In the genomic region with DNA sequence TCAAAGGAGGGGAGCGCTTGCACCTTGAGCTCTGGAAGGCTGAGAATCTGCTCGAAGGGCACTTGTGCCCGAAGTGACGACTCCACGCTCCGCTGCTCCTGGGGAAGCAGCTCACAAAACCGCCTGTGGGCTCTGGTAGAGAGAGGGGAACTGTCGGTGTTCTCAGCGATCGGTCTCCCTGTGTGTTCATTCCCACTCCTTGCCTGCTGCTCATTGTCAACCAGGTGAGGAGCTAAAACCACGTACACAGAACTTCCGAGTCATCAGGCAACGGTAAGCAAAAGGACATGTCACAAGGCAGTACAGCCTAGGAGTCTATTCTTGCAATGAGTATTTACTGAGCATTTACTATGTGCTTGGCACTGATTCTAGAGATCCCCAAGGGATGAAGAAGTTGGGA, we compare ENCODE assay signal across 8 cellular contexts. TPM values are rescaled to one million over a fixed set of nuclear protein-coding genes. Genes with fewer than 3 reads are reported as not detected.
DNase-seq lines count a peak whose midpoint lies in the region; ATAC-seq, FAIRE-seq and TF ChIP-seq lines count a peak whose summit lies in the region.
"Had no signal": no experiment of that assay in that cellular context is flagged by ENCODE, and none has a peak within 500 bp of the region (broad histone marks: within the 10 kb centered on the region; RNA-seq: fewer than 3 reads in every experiment).

No MANE protein-coding gene starts in this region.

- H3K27me3 ChIP-seq in H7 (ENCODE audit: control insufficient read depth, insufficient read depth, low read length), result no peaks in the 10 kb centered on the region
- no peaks in the 10 kb centered on the region for H3K27me3 ChIP-seq in SK-N-SH (ENCODE audit: insufficient read depth)
- H3K27me3 ChIP-seq in small intestine (ENCODE audit: control insufficient read depth in 2 of 2, insufficient read depth in 2 of 2, low read length in 2 of 2), result no peaks in the 10 kb centered on the region

- H3F3A ChIP-seq in SK-N-SH (replicated peaks; ENCODE audit: insufficient read depth), result no peaks in the 10 kb centered on the region

- ATAC-seq in HG03196 (IDR thresholded peaks at IDR 0.05; ENCODE audit: unreplicated experiment), result no peak

- H3K36me3 ChIP-seq in H7 (replicated peaks; ENCODE audit: control insufficient read depth, insufficient read depth, low read length) (peaks cover 13% of the 10 kb centered on the region), SK-N-SH (replicated peaks in 1 of 2; ENCODE audit: control insufficient read depth in 1 of 2, insufficient read depth in 2 of 2, low read length in 1 of 2) (peaks cover 6 to 41% of the 10 kb centered on the region in 2 experiments), small intestine (ENCODE audit: control insufficient read depth in 2 of 2, insufficient read depth in 2 of 2, low read length in 2 of 2) (peaks cover 14 to 24% of the 10 kb centered on the region in 2 donors)

- POLR2A ChIA-PET in SK-N-SH (lab: Yijun Ruan, JAX), result interaction anchor here (1.3 to 2.5 kb wide), 3 partner anchors 58 to 130 kb away, joined by 3 to 10 read pairs (median 6); partner anchors contain the start of gene IDH2

- H3K4me3 ChIP-seq in H7 (ENCODE audit: insufficient read depth, low read depth, low read length) (no peak overlapping the region), SK-N-SH (ENCODE audit: low read depth in 2 of 2, low read length in 1 of 2) (0 out of 4 replicates have a peak overlapping the region, but pooled peaks of 1 of the 2 experiments have one; percentile 74), epithelial cell of proximal tubule (ENCODE audit: low read depth, low read length) (peak overlapping the region; percentile 94), small intestine (ENCODE audit: low read depth in 1 of 2, low read length in 2 of 2) (peak overlapping the region in 1 of 2 donors; percentile 82)

- H3K79me2 ChIP-seq in SK-N-SH (ENCODE audit: insufficient read depth), result peaks cover 26% of the 10 kb centered on the region

- no peak overlapping the region for H2AFZ ChIP-seq in SK-N-SH (ENCODE audit: low read depth)

- no peak overlapping the region for H3K27ac ChIP-seq in SK-N-SH (ENCODE audit: low read depth in 2 of 2, low read length in 1 of 2)
- H3K27ac ChIP-seq in small intestine (ENCODE audit: low read depth in 1 of 2, low read length in 1 of 2), result peak overlapping the region; percentile 94 to 95

- H3K4me1 ChIP-seq in SK-N-SH (ENCODE audit: control insufficient read depth in 1 of 2, insufficient read depth in 2 of 2, low read depth in 1 of 2, low read length in 1 of 2) (peaks cover 5 to 9% of the 10 kb centered on the region in 2 experiments; a peak in 2 of 4 replicates), small intestine (ENCODE audit: control insufficient read depth in 2 of 2, insufficient read depth in 1 of 2, low read depth in 1 of 2, low read length in 1 of 2) (peaks cover 2 to 4% of the 10 kb centered on the region in 2 donors)

- H3K9ac ChIP-seq in SK-N-SH, result 0 out of 2 replicates have a peak overlapping the region, but pooled peaks have one; percentile 89

- peak overlapping the region; percentile 77 for H3K4me2 ChIP-seq in SK-N-SH

- no peak for TF ChIP-seq EP300 in SK-N-SH (IDR thresholded peaks at IDR 0.05; ENCODE audit: borderline replicate concordance in 1 of 2, low read depth in 1 of 2, low read length in 1 of 2)

- H3K9me2 ChIP-seq in SK-N-SH, result no peaks in the 10 kb centered on the region

- H4K20me1 ChIP-seq in SK-N-SH (ENCODE audit: insufficient read depth), result no peaks in the 10 kb centered on the region

- CTCF ChIA-PET in SK-N-SH (lab: Yijun Ruan, JAX), result interaction anchor here (0.9 to 5.4 kb wide), 10 partner anchors 11 to 236 kb away, joined by 3 to 35 read pairs (median 9); partner anchors contain the start of gene TTLL13

- TF ChIP-seq CTCF in SK-N-SH (IDR thresholded peaks at IDR 0.05) (no peak), epithelial cell of proximal tubule (conservative IDR thresholded peaks at IDR 0.05; ENCODE audit: low read depth, low read length) (no peak)

- no peak for TF ChIP-seq RAD21 in SK-N-SH (IDR thresholded peaks at IDR 0.05; ENCODE audit: low read length)

- no peak for FAIRE-seq in small intestine (lab: Jason Lieb, UNC)

- H3K9me3 ChIP-seq in SK-N-SH (no peaks in the 10 kb centered on the region), small intestine (ENCODE audit: control insufficient read depth, low read depth) (no peaks in the 10 kb centered on the region)

- DNase-seq in H7 (peak; percentile 25), SK-N-SH (no peak), epithelial cell of proximal tubule (ENCODE audit: low read depth) (no peak), small intestine (no peak), iPS-NIHi11 (ENCODE audit: low spot score) (no peak)
- DNase-seq in activated effector memory CD4-positive, alpha-beta T cell treated with Interleukin-2 at 50 U/mL for 16 hours, result no peak
- DNase-seq: stimulated activated CD4-positive, alpha-beta T cell treated with anti-CD3 and anti-CD28 coated beads, Interleukin-12 subunit alpha, Interleukin-12 subunit beta, amount 100 ng/mL, for 4 hours had no signal

- WGBS in SK-N-SH (ENCODE audit: low lambda C conversion rate), result 88% methylated on average over 4 of the region's 13 CpGs
- WGBS in small intestine, 3 donors, result 68 to 80% (median 75%) methylated on average over 13 of the region's 13 CpGs

TF ChIP-seq in SK-N-SH, 30 proteins besides CTCF, POLR2A, EP300 and RAD21 (continues in another document):
- TF ChIP-seq ELF1 (IDR thresholded peaks at IDR 0.05) (no peak), RFX5 (IDR thresholded peaks at IDR 0.05; ENCODE audit: low read length) (no peak), USF1 (IDR thresholded peaks at IDR 0.05; ENCODE audit: borderline replicate concordance, low read depth) (no peak), TEAD4 (IDR thresholded peaks at IDR 0.05; ENCODE audit: borderline replicate concordance, insufficient read depth) (no peak), POLR2AphosphoS5 (IDR thresholded peaks at IDR 0.05; ENCODE audit: low read depth, low read length) (no peak), SIN3A (IDR thresholded peaks at IDR 0.05; ENCODE audit: borderline replicate concordance, low read depth, low read length) (no peak), CHD2 (IDR thresholded peaks at IDR 0.05; ENCODE audit: low read length, partially characterized antibody) (no peak), SMC3 (IDR thresholded peaks at IDR 0.05; ENCODE audit: low read depth, low read length) (no peak), TCF12 (IDR thresholded peaks at IDR 0.05) (no peak), FOXM1 (IDR thresholded peaks at IDR 0.05; ENCODE audit: low read depth) (no peak), MXI1 (IDR thresholded peaks at IDR 0.05; ENCODE audit: low read depth, low read length) (no peak)
- TF ChIP-seq, protein P1, sequence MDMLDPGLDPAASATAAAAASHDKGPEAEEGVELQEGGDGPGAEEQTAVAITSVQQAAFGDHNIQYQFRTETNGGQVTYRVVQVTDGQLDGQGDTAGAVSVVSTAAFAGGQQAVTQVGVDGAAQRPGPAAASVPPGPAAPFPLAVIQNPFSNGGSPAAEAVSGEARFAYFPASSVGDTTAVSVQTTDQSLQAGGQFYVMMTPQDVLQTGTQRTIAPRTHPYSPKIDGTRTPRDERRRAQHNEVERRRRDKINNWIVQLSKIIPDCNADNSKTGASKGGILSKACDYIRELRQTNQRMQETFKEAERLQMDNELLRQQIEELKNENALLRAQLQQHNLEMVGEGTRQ (IDR thresholded peaks at IDR 0.05; ENCODE audit: borderline replicate concordance, low read depth, low read length), result no peak

RNA-seq across cellular contexts. Expression of gene CIB1, which starts 1.5 kb away (rescaled TPM):
- 16.3 and 21.2 TPM in 2 replicates for total RNA-seq in H7 (2014; rRNA removed; shearing (Covaris generic))
- polyA plus RNA-seq in SK-N-SH (2012; rRNA removed) (74.7 and 87.9 TPM in 2 replicates), small intestine (100 to 1,000 TPM; 219 to 360 (median 356) TPM)
- polyA plus RNA-seq in SK-N-SH (2012; cell fraction: cytosol; rRNA removed), result 52.7 and 60.3 TPM in 2 replicates
- 63.1 and 96.6 TPM in 2 replicates for polyA plus RNA-seq in SK-N-SH (2012; cell fraction: nucleus; rRNA removed)
- 76.0 and 90.9 TPM in 2 replicates for total RNA-seq in epithelial cell of proximal tubule

RNA-seq across cellular contexts. Expression of gene GDPGP1, which starts 1.8 kb away (rescaled TPM):
- 5.2 and 5.8 TPM in 2 replicates for total RNA-seq in H7 (2014; rRNA removed; shearing (Covaris generic))
- polyA plus RNA-seq in SK-N-SH (2012; rRNA removed) (2.2 and 2.4 TPM in 2 replicates), small intestine (1 to 10 TPM; 4.9 to 7.5 (median 5.6) TPM)
- polyA plus RNA-seq in SK-N-SH (2012; cell fraction: cytosol; rRNA removed), result 0.93 and 2.1 TPM in 2 replicates
- polyA plus RNA-seq in SK-N-SH (2012; cell fraction: nucleus; rRNA removed), result 4.0 and 5.3 TPM in 2 replicates
- 9.9 and 22.3 TPM in 2 replicates for total RNA-seq in epithelial cell of proximal tubule

RNA-seq across cellular contexts. Expression of gene TTLL13, which starts 17.2 kb away (rescaled TPM):
- total RNA-seq in H7 (2014; rRNA removed; shearing (Covaris generic)), result 0.07 and 0.14 TPM in 2 replicates
- 0.03 and 0.06 TPM in 2 replicates for polyA plus RNA-seq in SK-N-SH (2012; rRNA removed)
- polyA plus RNA-seq in SK-N-SH (2012; cell fraction: cytosol; rRNA removed), result 0.01 TPM in 1 of 2 replicates, not detected in the other
- 0.38 and 1.1 TPM in 2 replicates for polyA plus RNA-seq in SK-N-SH (2012; cell fraction: nucleus; rRNA removed)
- total RNA-seq in epithelial cell of proximal tubule, result not detected in 2 replicates
- polyA plus RNA-seq in small intestine, result under 1 TPM in 2 of 3 donors, not detected in 1; 0.07 to 0.45 TPM

RNA-seq across cellular contexts. Expression of gene SEMA4B, which starts 31.1 kb away (rescaled TPM):
- 53.0 and 61.0 TPM in 2 replicates for total RNA-seq in H7 (2014; rRNA removed; shearing (Covaris generic))
- polyA plus RNA-seq in SK-N-SH (2012; rRNA removed), result 15.2 and 38.9 TPM in 2 replicates
- 16.4 and 18.3 TPM in 2 replicates for polyA plus RNA-seq in SK-N-SH (2012; cell fraction: cytosol; rRNA removed)
- polyA plus RNA-seq in SK-N-SH (2012; cell fraction: nucleus; rRNA removed), result 48.9 and 49.5 TPM in 2 replicates
- 75.6 and 89.6 TPM in 2 replicates for total RNA-seq in epithelial cell of proximal tubule
- 10 to 100 TPM; 26.2 to 37.9 (median 31.8) TPM for polyA plus RNA-seq in small intestine

RNA-seq across cellular contexts. Expression of gene NGRN, which starts 33.3 kb away (rescaled TPM):
- 66.6 and 72.9 TPM in 2 replicates for total RNA-seq in H7 (2014; rRNA removed; shearing (Covaris generic))
- polyA plus RNA-seq in SK-N-SH (2012; rRNA removed) (48.2 and 66.5 TPM in 2 replicates), small intestine (10 to 100 TPM; 41.4 to 56.6 (median 43.2) TPM)
- polyA plus RNA-seq in SK-N-SH (2012; cell fraction: cytosol; rRNA removed), result 64.3 and 64.8 TPM in 2 replicates
- polyA plus RNA-seq in SK-N-SH (2012; cell fraction: nucleus; rRNA removed), result 26.8 and 34.3 TPM in 2 replicates
- 74.8 and 79.6 TPM in 2 replicates for total RNA-seq in epithelial cell of proximal tubule

Comparison
In these comparisons a context has a peak if more than half of its experiments do, and no peak if none do; other contexts are left out.
1. H3K27ac ChIP-seq: peak in small intestine (2 of 2); none in SK-N-SH (0 of 2).